Comparison of ENCODE assay signal across 9 cellular contexts in the genomic region with DNA sequence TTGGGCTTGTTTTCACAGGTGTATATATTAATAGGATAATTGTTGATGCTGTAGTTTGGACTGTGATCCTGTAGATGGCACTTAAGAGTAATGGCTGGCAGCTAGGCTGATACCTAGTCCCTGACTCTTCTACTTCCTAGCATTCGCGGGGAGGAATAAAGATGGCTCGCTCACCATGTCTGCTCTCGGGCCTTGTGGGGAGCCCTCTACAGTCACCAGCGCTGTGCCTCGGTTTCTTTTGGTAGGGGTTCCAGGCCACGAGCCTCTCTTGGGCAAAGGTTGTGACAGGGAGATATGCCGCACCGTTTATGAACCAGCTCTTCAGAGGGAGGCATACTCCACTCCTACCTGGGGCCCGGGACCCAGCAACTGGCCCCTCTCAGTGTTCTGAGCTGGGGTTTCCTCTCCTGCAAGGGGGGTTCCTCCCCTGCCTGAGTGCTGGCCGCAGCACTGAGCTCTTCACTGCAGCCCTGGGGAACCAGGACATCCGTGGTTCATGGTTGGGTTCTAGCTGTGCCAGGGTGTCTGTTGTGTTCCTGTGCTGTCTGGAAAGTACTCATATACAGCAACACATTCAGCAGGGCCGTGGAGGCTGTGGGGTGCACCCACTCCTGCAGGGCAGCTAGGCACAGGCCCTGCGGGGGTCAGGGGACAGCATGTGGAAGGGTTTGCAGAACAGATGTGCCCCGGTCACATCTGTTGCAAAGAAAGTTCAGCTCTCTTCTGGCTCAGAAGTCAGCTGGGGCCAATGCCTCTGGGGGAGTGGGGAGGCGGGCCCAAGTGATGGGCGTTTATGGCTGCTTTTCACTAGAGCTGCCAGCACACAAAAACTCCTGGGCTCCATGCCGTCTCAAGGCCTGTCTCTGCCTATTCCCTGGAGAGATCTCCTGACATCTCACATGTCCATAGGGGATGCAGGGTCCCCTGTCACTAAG.
DNase-seq lines count a peak whose midpoint lies in the region; ATAC-seq and TF ChIP-seq lines count a peak whose summit lies in the region.
"Had no signal": no experiment of that assay in that cellular context is flagged by ENCODE, and none has a peak within 500 bp of the region (broad histone marks: within the 10 kb centered on the region; RNA-seq: fewer than 3 reads in every experiment).

No MANE protein-coding gene starts in this region.

- DNase-seq in AG09309 (ENCODE audit: low read depth) (no peak), HT1080 (ENCODE audit: low read depth) (peak; percentile 4), brain microvascular endothelial cell (no peak), upper lobe of right lung (no peak), transverse colon (no peak)
- DNase-seq in activated naive CD4-positive, alpha-beta T cell treated with anti-CD3 and anti-CD28 coated beads for 36 hours = no peak

- H3K4me1 ChIP-seq in upper lobe of right lung = no peaks in the 10 kb centered on the region
- H3K4me1 ChIP-seq in transverse colon = no peaks in the 10 kb centered on the region
- H3K4me1 ChIP-seq: HAP-1 had no signal

- WGBS in transverse colon (ENCODE audit: low coverage in 1 of 2), 2 donors = 80% methylated on average over 1 to 17 of the region's 18 CpGs

- no peak for TF ChIP-seq EP300 in transverse colon (IDR thresholded peaks at IDR 0.05; ENCODE audit: low read depth)

- no peak for TF ChIP-seq POLR2A in transverse colon (IDR thresholded peaks at IDR 0.05)

- H3K27me3 ChIP-seq in brain microvascular endothelial cell (replicated peaks) (no peaks in the 10 kb centered on the region), upper lobe of right lung (no peaks in the 10 kb centered on the region), transverse colon (no peaks in the 10 kb centered on the region)

- no peak overlapping the region for H3K27ac ChIP-seq in brain microvascular endothelial cell
- no peak overlapping the region for H3K27ac ChIP-seq in upper lobe of right lung
- no peak overlapping the region for H3K27ac ChIP-seq in transverse colon

- H3K27me3 Mint-ChIP-seq in activated naive CD4-positive, alpha-beta T cell treated with anti-CD3 and anti-CD28 coated beads for 36 hours (ENCODE audit: low read depth) = peaks cover 10% of the 10 kb centered on the region
- H3K27me3 Mint-ChIP-seq in activated T-helper 17 cell treated with anti-CD3 and anti-CD28 coated beads, Interleukin-2, amount 50 U/mL, for 72 hours = peaks cover 3% of the 10 kb centered on the region

- CTCF ChIA-PET in activated naive CD4-positive, alpha-beta T cell treated with anti-CD3 and anti-CD28 coated beads for 36 hours (lab: Charles Lee) = interaction anchor here (0.7 to 1.2 kb wide), 4 partner anchors 33 to 749 kb away, joined by 3 to 4 read pairs (median 4); no protein-coding TSS in a partner anchor

- in situ Hi-C loops in brain microvascular endothelial cell (cut with HindIII; ENCODE audit: low pct_ligation_motif_present, low sequenced_read_pairs) (no loop called here), transverse colon (cut with MboI; ENCODE audit: low pct_ligation_motif_present in 1 of 4, low pct_unique_long_range_greater_than_20kb in 1 of 4, low sequenced_read_pairs in 3 of 4) (no loop called here)

- no peak overlapping the region for H3K4me3 ChIP-seq in AG09309 (ENCODE audit: control insufficient read depth, low read depth, low read length)
- no peak overlapping the region for H3K4me3 ChIP-seq in brain microvascular endothelial cell (ENCODE audit: low read depth, low read length)
- H3K4me3 ChIP-seq in upper lobe of right lung = no peak overlapping the region
- H3K4me3 ChIP-seq in transverse colon = no peak overlapping the region
- H3K4me3 ChIP-seq: HAP-1 had no signal

- no peaks in the 10 kb centered on the region for H3K36me3 Mint-ChIP-seq in activated naive CD4-positive, alpha-beta T cell treated with anti-CD3 and anti-CD28 coated beads for 36 hours (ENCODE audit: low read depth)
- no peaks in the 10 kb centered on the region for H3K36me3 Mint-ChIP-seq in activated T-helper 17 cell treated with anti-CD3 and anti-CD28 coated beads, Interleukin-2, amount 50 U/mL, for 72 hours (ENCODE audit: low read depth)

- TF ChIP-seq CTCF in AG09309 (IDR thresholded peaks at IDR 0.05; ENCODE audit: control insufficient read depth, insufficient read depth, low read depth, low read length, missing control alignments) (peak; percentile 24), brain microvascular endothelial cell (IDR thresholded peaks at IDR 0.05; ENCODE audit: low read depth, low read length, missing control alignments) (peak; percentile 58), upper lobe of right lung (IDR thresholded peaks at IDR 0.05) (no peak), transverse colon (IDR thresholded peaks at IDR 0.05) (no peak)

- H3K9me3 Mint-ChIP-seq in activated naive CD4-positive, alpha-beta T cell treated with anti-CD3 and anti-CD28 coated beads for 36 hours = no peaks in the 10 kb centered on the region
- H3K9me3 Mint-ChIP-seq in activated T-helper 17 cell treated with anti-CD3 and anti-CD28 coated beads, Interleukin-2, amount 50 U/mL, for 72 hours = no peaks in the 10 kb centered on the region

- no peak overlapping the region for H3K27ac Mint-ChIP-seq in activated naive CD4-positive, alpha-beta T cell treated with anti-CD3 and anti-CD28 coated beads for 36 hours
- no peak overlapping the region for H3K27ac Mint-ChIP-seq in activated T-helper 17 cell treated with anti-CD3 and anti-CD28 coated beads, Interleukin-2, amount 50 U/mL, for 72 hours

- ATAC-seq in GM18873 (IDR thresholded peaks at IDR 0.05; ENCODE audit: low FRiP score, unreplicated experiment) (peak; percentile 76), upper lobe of right lung (peak; percentile 17)
- no peak for ATAC-seq in activated T-helper 17 cell treated with anti-CD3 and anti-CD28 coated beads, Interleukin-2, amount 50 U/mL, for 72 hours (replicated peaks)

- H3K36me3 ChIP-seq in brain microvascular endothelial cell (replicated peaks) (no peaks in the 10 kb centered on the region), upper lobe of right lung (no peaks in the 10 kb centered on the region), transverse colon (no peaks in the 10 kb centered on the region)
- H3K36me3 ChIP-seq: HAP-1 had no signal

- no peaks in the 10 kb centered on the region for H3K9me3 ChIP-seq in upper lobe of right lung
- no peaks in the 10 kb centered on the region for H3K9me3 ChIP-seq in transverse colon
- H3K9me3 ChIP-seq: HAP-1 had no signal

- no peak overlapping the region for H3K4me3 Mint-ChIP-seq in activated naive CD4-positive, alpha-beta T cell treated with anti-CD3 and anti-CD28 coated beads for 36 hours
- H3K4me3 Mint-ChIP-seq in activated T-helper 17 cell treated with anti-CD3 and anti-CD28 coated beads, Interleukin-2, amount 50 U/mL, for 72 hours = no peak overlapping the region

- intact Hi-C loops in upper lobe of right lung (cut with DNase I) (no loop called here), transverse colon (cut with DNase I; ENCODE audit: low total_unique reads) (no loop called here)
- intact Hi-C loops in activated naive CD4-positive, alpha-beta T cell treated with anti-CD3 and anti-CD28 coated beads for 36 hours (cut with micrococcal nuclease) = no loop called here

- no peaks in the 10 kb centered on the region for H3K4me1 Mint-ChIP-seq in activated naive CD4-positive, alpha-beta T cell treated with anti-CD3 and anti-CD28 coated beads for 36 hours (ENCODE audit: low read depth)
- H3K4me1 Mint-ChIP-seq in activated T-helper 17 cell treated with anti-CD3 and anti-CD28 coated beads, Interleukin-2, amount 50 U/mL, for 72 hours = no peaks in the 10 kb centered on the region

Comparison
In these comparisons a context has a peak if more than half of its experiments do, and no peak if none do; other contexts are left out.
1. CTCF ChIP-seq: peak in AG09309 (single experiment) and brain microvascular endothelial cell (single experiment); none in upper lobe of right lung (single experiment) and transverse colon (0 of 5).